In genomic region chrX:108699368-108699767, GRCh38 we compare ENCODE assay signal across 9 cellular contexts. TPM values are rescaled to one million over a fixed set of nuclear protein-coding genes. Genes with fewer than 3 reads are reported as not detected.
A peak's percentile ranks its signal among the peaks of the same experiment; 100 is the strongest.
DNase-seq lines count a peak whose midpoint lies in the region; ATAC-seq, FAIRE-seq and TF ChIP-seq lines count a peak whose summit lies in the region.
"Had no signal": no experiment of that assay in that cellular context is flagged by ENCODE, and none has a peak within 500 bp of the region (broad histone marks: within the 10 kb centered on the region; RNA-seq: fewer than 3 reads in every experiment).

No MANE protein-coding gene starts in this region.

- DNase-seq in A673 (ENCODE audit: low spot score) (peak; percentile 56), GM12892 (ENCODE audit: insufficient read length) (no peak), LoVo (ENCODE audit: low spot score) (peak; percentile 20), brain microvascular endothelial cell (peak; percentile 16), neural crest cell (ENCODE audit: low read depth, low spot score) (no peak)
- no peak for DNase-seq in activated T-helper 1 cell treated with anti-CD3 and anti-CD28 coated beads, Interleukin-12 subunit alpha, Interleukin-12 subunit beta, Interleukin-2, Interleukin-4 antibody, amounts not matched to agents 30 ng/mL and 10 ng/mL and 1 ng/mL, durations not matched to agents 14 hours and 24 hours and 36 hours (ENCODE audit: low spot score)
- DNase-seq in naive thymus-derived CD4-positive, alpha-beta T cell = no peak

- no peaks in the 10 kb centered on the region for H3K4me1 ChIP-seq in A673 (ENCODE audit: insufficient read depth, low read length, poor library complexity, severe bottlenecking)
- no peaks in the 10 kb centered on the region for H3K4me1 ChIP-seq in naive thymus-derived CD4-positive, alpha-beta T cell (ENCODE audit: control insufficient read depth in 2 of 2, insufficient read depth in 2 of 2, low read length in 2 of 2)

- H3K4me3 ChIP-seq in A673 (ENCODE audit: low read depth, low read length, poor library complexity, severe bottlenecking) (no peak overlapping the region), brain microvascular endothelial cell (ENCODE audit: low read depth, low read length) (no peak overlapping the region)
- H3K4me3 ChIP-seq in naive thymus-derived CD4-positive, alpha-beta T cell (ENCODE audit: low read length) = no peak overlapping the region

- no peak for TF ChIP-seq POLR2A in GM12892 (IDR thresholded peaks at IDR 0.05; ENCODE audit: low read depth, low read length)

- no peak overlapping the region for H3K4me3 Mint-ChIP-seq in neural crest cell
- H3K4me3 Mint-ChIP-seq in activated T-helper 1 cell treated with anti-CD3 and anti-CD28 coated beads, Interleukin-12 subunit alpha, Interleukin-12 subunit beta, Interleukin-2, Interleukin-4 antibody, amounts not matched to agents 30 ng/mL and 10 ng/mL and 1 ng/mL, durations not matched to agents 14 hours and 24 hours and 36 hours = no peak overlapping the region
- no peak overlapping the region for H3K4me3 Mint-ChIP-seq in naive thymus-derived CD4-positive, alpha-beta T cell
- H3K4me3 Mint-ChIP-seq: stimulated activated naive CD8-positive, alpha-beta T cell treated with anti-CD3 and anti-CD28 coated beads, Interleukin-15, Interleukin-2, amounts not matched to agents 100 ng/mL and 50 ng/mL, for 24 hours had no signal

- BruUV-seq in A673 (replicated peaks; lab: Mats Ljungman, UMichigan) = no TSS peak

- H3K27me3 ChIP-seq in A673 (replicated peaks; ENCODE audit: insufficient read depth, low read depth, low read length, poor library complexity) (peaks cover 3% of the 10 kb centered on the region), brain microvascular endothelial cell (replicated peaks) (no peaks in the 10 kb centered on the region)
- H3K27me3 ChIP-seq in naive thymus-derived CD4-positive, alpha-beta T cell (ENCODE audit: control insufficient read depth in 2 of 2, insufficient read depth in 2 of 2, low read length in 2 of 2) = no peaks in the 10 kb centered on the region

- no peak for ATAC-seq in naive thymus-derived CD4-positive, alpha-beta T cell
- no peak for ATAC-seq in GM19324 (IDR thresholded peaks at IDR 0.05; ENCODE audit: low FRiP score, unreplicated experiment)

- H3K9me3 Mint-ChIP-seq in neural crest cell = no peaks in the 10 kb centered on the region
- H3K9me3 Mint-ChIP-seq in activated T-helper 1 cell treated with anti-CD3 and anti-CD28 coated beads, Interleukin-12 subunit alpha, Interleukin-12 subunit beta, Interleukin-2, Interleukin-4 antibody, amounts not matched to agents 30 ng/mL and 10 ng/mL and 1 ng/mL, durations not matched to agents 14 hours and 24 hours and 36 hours = no peaks in the 10 kb centered on the region
- peaks cover 0 to 3% (median 0%) of the 10 kb centered on the region in 11 donors for H3K9me3 Mint-ChIP-seq in naive thymus-derived CD4-positive, alpha-beta T cell
- H3K9me3 Mint-ChIP-seq: stimulated activated naive CD8-positive, alpha-beta T cell treated with anti-CD3 and anti-CD28 coated beads, Interleukin-15, Interleukin-2, amounts not matched to agents 100 ng/mL and 50 ng/mL, for 24 hours had no signal

- no peaks in the 10 kb centered on the region for H3K27me3 Mint-ChIP-seq in neural crest cell (ENCODE audit: low read depth)
- no peaks in the 10 kb centered on the region for H3K27me3 Mint-ChIP-seq in activated T-helper 1 cell treated with anti-CD3 and anti-CD28 coated beads, Interleukin-12 subunit alpha, Interleukin-12 subunit beta, Interleukin-2, Interleukin-4 antibody, amounts not matched to agents 30 ng/mL and 10 ng/mL and 1 ng/mL, durations not matched to agents 14 hours and 24 hours and 36 hours (ENCODE audit: insufficient read depth)
- H3K27me3 Mint-ChIP-seq in naive thymus-derived CD4-positive, alpha-beta T cell = no peaks in the 10 kb centered on the region
- H3K27me3 Mint-ChIP-seq: stimulated activated naive CD8-positive, alpha-beta T cell treated with anti-CD3 and anti-CD28 coated beads, Interleukin-15, Interleukin-2, amounts not matched to agents 100 ng/mL and 50 ng/mL, for 24 hours had no signal

- peak; percentile 65 for FAIRE-seq in GM12892 (lab: Jason Lieb, UNC)

- CTCF ChIA-PET in A673 (lab: Charles Lee) = interaction anchor here (0.7 to 1.6 kb wide), 5 partner anchors 50 to 1447 kb away, joined by 3 to 7 read pairs (median 5); no protein-coding TSS in a partner anchor
- CTCF ChIA-PET in naive thymus-derived CD4-positive, alpha-beta T cell (lab: Charles Lee) = no interaction called here

- no peak overlapping the region for H3K27ac Mint-ChIP-seq in neural crest cell (ENCODE audit: unreplicated experiment)
- H3K27ac Mint-ChIP-seq in activated T-helper 1 cell treated with anti-CD3 and anti-CD28 coated beads, Interleukin-12 subunit alpha, Interleukin-12 subunit beta, Interleukin-2, Interleukin-4 antibody, amounts not matched to agents 30 ng/mL and 10 ng/mL and 1 ng/mL, durations not matched to agents 14 hours and 24 hours and 36 hours = no peak overlapping the region
- no peak overlapping the region for H3K27ac Mint-ChIP-seq in naive thymus-derived CD4-positive, alpha-beta T cell
- H3K27ac Mint-ChIP-seq: stimulated activated naive CD8-positive, alpha-beta T cell treated with anti-CD3 and anti-CD28 coated beads, Interleukin-15, Interleukin-2, amounts not matched to agents 100 ng/mL and 50 ng/mL, for 24 hours had no signal

- no peaks in the 10 kb centered on the region for H3K4me1 Mint-ChIP-seq in neural crest cell
- no peaks in the 10 kb centered on the region for H3K4me1 Mint-ChIP-seq in activated T-helper 1 cell treated with anti-CD3 and anti-CD28 coated beads, Interleukin-12 subunit alpha, Interleukin-12 subunit beta, Interleukin-2, Interleukin-4 antibody, amounts not matched to agents 30 ng/mL and 10 ng/mL and 1 ng/mL, durations not matched to agents 14 hours and 24 hours and 36 hours (ENCODE audit: low read depth)
- H3K4me1 Mint-ChIP-seq in naive thymus-derived CD4-positive, alpha-beta T cell = peaks cover 0 to 1% (median 0%) of the 10 kb centered on the region in 7 donors

- peaks cover 3% of the 10 kb centered on the region for H3K36me3 Mint-ChIP-seq in neural crest cell (ENCODE audit: low read depth)
- no peaks in the 10 kb centered on the region for H3K36me3 Mint-ChIP-seq in activated T-helper 1 cell treated with anti-CD3 and anti-CD28 coated beads, Interleukin-12 subunit alpha, Interleukin-12 subunit beta, Interleukin-2, Interleukin-4 antibody, amounts not matched to agents 30 ng/mL and 10 ng/mL and 1 ng/mL, durations not matched to agents 14 hours and 24 hours and 36 hours (ENCODE audit: low read depth)
- no peaks in the 10 kb centered on the region for H3K36me3 Mint-ChIP-seq in naive thymus-derived CD4-positive, alpha-beta T cell

- H3K9me3 ChIP-seq in A673 (ENCODE audit: low read depth, low read length, poor library complexity, severe bottlenecking) = no peaks in the 10 kb centered on the region
- no peaks in the 10 kb centered on the region for H3K9me3 ChIP-seq in naive thymus-derived CD4-positive, alpha-beta T cell (ENCODE audit: control insufficient read depth in 2 of 3, low read length in 3 of 3)

- POLR2A ChIA-PET in A673 (lab: Charles Lee; ENCODE audit: low non-redundant PET) = interaction anchor here (0.7 kb wide), 1 partner anchor 435 kb away, joined by 3 read pairs; no protein-coding TSS in a partner anchor
- POLR2A ChIA-PET in naive thymus-derived CD4-positive, alpha-beta T cell (lab: Charles Lee) = no interaction called here

- intact Hi-C loops in A673 (cut with micrococcal nuclease; ENCODE audit: unreplicated experiment) = loop anchor here (2.0 to 10.0 kb wide), 3 partner anchors 685 to 935 kb away; no protein-coding TSS in a partner anchor
- intact Hi-C loops in activated T-helper 1 cell treated with anti-CD3 and anti-CD28 coated beads, Interleukin-12 subunit alpha, Interleukin-12 subunit beta, Interleukin-2, Interleukin-4 antibody, amounts not matched to agents 30 ng/mL and 10 ng/mL and 1 ng/mL, durations not matched to agents 14 hours and 24 hours and 36 hours (cut with micrococcal nuclease) = no loop called here
- intact Hi-C loops in naive thymus-derived CD4-positive, alpha-beta T cell (cut with micrococcal nuclease) = no loop called here

- H3K27ac ChIP-seq in A673 (ENCODE audit: low read depth, low read length, poor library complexity, severe bottlenecking) (no peak overlapping the region), brain microvascular endothelial cell (no peak overlapping the region)
- no peak overlapping the region for H3K27ac ChIP-seq in naive thymus-derived CD4-positive, alpha-beta T cell (ENCODE audit: low read depth, low read length)

- TF ChIP-seq CTCF in A673 (conservative IDR thresholded peaks at IDR 0.05; ENCODE audit: low read depth, low read length) (peak; percentile 56), brain microvascular endothelial cell (IDR thresholded peaks at IDR 0.05; ENCODE audit: low read depth, low read length, missing control alignments) (peak; percentile 32), neural crest cell (conservative IDR thresholded peaks at IDR 0.05) (peak; percentile 74)

- no peaks in the 10 kb centered on the region for H3K36me3 ChIP-seq in A673 (ENCODE audit: insufficient read depth, low read length, poor library complexity, severe bottlenecking)
- H3K36me3 ChIP-seq in brain microvascular endothelial cell (replicated peaks) = no peaks in the 10 kb centered on the region
- no peaks in the 10 kb centered on the region for H3K36me3 ChIP-seq in naive thymus-derived CD4-positive, alpha-beta T cell (ENCODE audit: control insufficient read depth in 2 of 3, insufficient read depth in 3 of 3, low read length in 3 of 3)

- in situ Hi-C loops in brain microvascular endothelial cell (cut with HindIII; ENCODE audit: low pct_ligation_motif_present, low sequenced_read_pairs) = no loop called here

RNA-seq across cellular contexts. Expression of gene IRS4, which starts 37.0 kb away (rescaled TPM):
- total RNA-seq in A673 (2021) (not detected in 2 replicates), neural crest cell (0.36 and 0.51 TPM in 2 replicates)
- polyA plus RNA-seq in GM12892 (2012; ENCODE audit: missing spikeins) = not detected
- 0.05 and 0.07 TPM in 2 replicates for total RNA-seq in activated T-helper 1 cell treated with anti-CD3 and anti-CD28 coated beads, Interleukin-12 subunit alpha, Interleukin-12 subunit beta, Interleukin-2, Interleukin-4 antibody, amounts not matched to agents 30 ng/mL and 10 ng/mL and 1 ng/mL, durations not matched to agents 14 hours and 24 hours and 36 hours
- total RNA-seq in naive thymus-derived CD4-positive, alpha-beta T cell = not detected
- not detected for polyA plus RNA-seq in naive thymus-derived CD4-positive, alpha-beta T cell

Comparison
In these comparisons a context has a peak if more than half of its experiments do, and no peak if none do; other contexts are left out.
1. DNase-seq: peak in A673 (single experiment), LoVo (single experiment) and brain microvascular endothelial cell (single experiment); none in GM12892 (single experiment), neural crest cell (single experiment), activated T-helper 1 cell treated with anti-CD3 and anti-CD28 coated beads, Interleukin-12 subunit alpha, Interleukin-12 subunit beta, Interleukin-2, Interleukin-4 antibody, amounts not matched to agents 30 ng/mL and 10 ng/mL and 1 ng/mL, durations not matched to agents 14 hours and 24 hours and 36 hours (single experiment) and naive thymus-derived CD4-positive, alpha-beta T cell (0 of 9).
2. Peak in every context shown above with its lines, with median percentiles within 50 percentile points of each other: CTCF ChIP-seq.